Comparison of ENCODE assay signal across 3 cellular contexts in the genomic region with DNA sequence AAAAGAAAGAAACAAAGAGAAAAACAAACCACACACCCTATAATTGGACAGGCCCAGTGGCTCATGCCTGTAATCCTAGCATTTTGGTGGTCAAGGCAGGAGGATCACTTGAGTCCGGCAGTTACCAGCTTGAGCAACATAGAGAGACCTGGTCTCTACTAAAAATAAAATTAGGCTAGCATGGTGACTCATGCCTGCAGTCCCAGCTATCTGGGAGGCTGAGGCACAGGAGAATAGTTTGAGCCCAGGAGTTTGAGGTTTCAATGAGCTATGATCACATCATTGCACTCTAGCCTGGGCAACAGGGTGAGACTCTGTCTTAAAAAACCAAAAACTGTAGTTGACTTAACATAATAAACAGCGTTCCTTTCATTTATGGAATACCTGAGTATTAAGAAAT.
TF ChIP-seq lines count a peak whose summit lies in the region.

No MANE protein-coding gene starts in this region.

TF ChIP-seq in SK-N-SH treated with all-trans-retinoic acid at 6 μM for 48 hours, 23 proteins besides CTCF, POLR2A, EP300 and RAD21:
- no peak for TF ChIP-seq ZNF8 (CRISPR knock-in tag; IDR thresholded peaks at IDR 0.05)
- TF ChIP-seq RARB (CRISPR knock-in tag; IDR thresholded peaks at IDR 0.05): no peak
- TF ChIP-seq PATZ1 (CRISPR knock-in tag; IDR thresholded peaks at IDR 0.05; ENCODE audit: borderline replicate concordance): no peak
- no peak for TF ChIP-seq ZC3H10 (CRISPR knock-in tag; IDR thresholded peaks at IDR 0.05)
- TF ChIP-seq ZFP30 (CRISPR knock-in tag; IDR thresholded peaks at IDR 0.05): no peak
- no peak for TF ChIP-seq SNAI2 (CRISPR knock-in tag; IDR thresholded peaks at IDR 0.05)
- no peak for TF ChIP-seq ZNF70 (CRISPR knock-in tag; IDR thresholded peaks at IDR 0.05)
- TF ChIP-seq OSR1 (CRISPR knock-in tag; IDR thresholded peaks at IDR 0.05): no peak

TF ChIP-seq in SK-N-SH, 30 proteins besides CTCF, POLR2A, EP300 and RAD21:
- TF ChIP-seq POLR2AphosphoS5 (IDR thresholded peaks at IDR 0.05; ENCODE audit: low read depth, low read length): no peak
- TF ChIP-seq TEAD4 (IDR thresholded peaks at IDR 0.05; ENCODE audit: borderline replicate concordance, insufficient read depth): no peak
- no peak for TF ChIP-seq RFX5 (IDR thresholded peaks at IDR 0.05; ENCODE audit: low read length)
- TF ChIP-seq YY1 (IDR thresholded peaks at IDR 0.05; ENCODE audit: low read depth): no peak
- no peak for TF ChIP-seq FOSL2 (IDR thresholded peaks at IDR 0.05; ENCODE audit: borderline replicate concordance, low read depth)
- no peak for TF ChIP-seq USF1 (IDR thresholded peaks at IDR 0.05; ENCODE audit: borderline replicate concordance, low read depth)
- TF ChIP-seq ELF1 (IDR thresholded peaks at IDR 0.05): no peak
- TF ChIP-seq RCOR1 (IDR thresholded peaks at IDR 0.05; ENCODE audit: low read length): no peak
- no peak for TF ChIP-seq FOXJ3 (CRISPR knock-in tag; IDR thresholded peaks at IDR 0.05)
- no peak for TF ChIP-seq NRF1 (IDR thresholded peaks at IDR 0.05; ENCODE audit: low read depth, low read length)
- TF ChIP-seq, protein P1, sequence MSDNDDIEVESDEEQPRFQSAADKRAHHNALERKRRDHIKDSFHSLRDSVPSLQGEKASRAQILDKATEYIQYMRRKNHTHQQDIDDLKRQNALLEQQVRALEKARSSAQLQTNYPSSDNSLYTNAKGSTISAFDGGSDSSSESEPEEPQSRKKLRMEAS (IDR thresholded peaks at IDR 0.05; ENCODE audit: low read depth): no peak
- TF ChIP-seq REST (IDR thresholded peaks at IDR 0.05; ENCODE audit: low read depth, low read length): no peak
- TF ChIP-seq TAF1 (IDR thresholded peaks at IDR 0.05; ENCODE audit: borderline replicate concordance, low read depth, low read length): no peak
TF ChIP-seq in SK-N-SH: peak in this region for 0.

TF ChIP-seq in endothelial cell of umbilical vein, 7 proteins besides CTCF, POLR2A, EP300 and RAD21:
- TF ChIP-seq JUN (IDR thresholded peaks at IDR 0.05; ENCODE audit: borderline replicate concordance, insufficient read depth, insufficient read length, low read depth) (no peak), FOS (IDR thresholded peaks at IDR 0.05; ENCODE audit: borderline replicate concordance, insufficient read depth, low read length) (peak; percentile 14)
